In the genomic region with DNA sequence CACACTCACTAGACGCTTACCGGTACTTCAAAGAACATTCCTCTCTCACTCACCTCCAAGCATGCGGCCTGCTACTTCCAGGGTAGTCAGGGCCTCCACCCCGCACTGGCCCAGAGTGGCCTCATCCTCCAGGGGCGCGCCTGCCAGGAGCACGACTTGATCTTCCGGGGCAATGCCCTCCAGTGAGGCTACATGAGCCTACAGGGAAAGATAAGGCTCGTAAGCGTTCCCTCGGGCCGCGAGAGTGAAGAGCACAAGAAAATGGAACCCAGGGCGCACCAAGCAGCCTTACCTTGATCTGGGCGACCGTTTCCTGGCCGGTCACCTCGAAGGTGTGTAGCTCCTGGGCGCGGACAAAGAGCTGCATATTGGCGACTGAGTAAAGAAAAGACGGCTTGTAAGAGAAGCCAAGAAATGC, we compare ENCODE assay signal across 8 cellular contexts. TPM values are rescaled to one million over a fixed set of nuclear protein-coding genes. Genes with fewer than 3 reads are reported as not detected.
DNase-seq lines count a peak whose midpoint lies in the region; ATAC-seq and TF ChIP-seq lines count a peak whose summit lies in the region.

No MANE protein-coding gene starts in this region.

- TF ChIP-seq POLR2A in testis (IDR thresholded peaks at IDR 0.05), result no peak

- DNase-seq in AG04449 (ENCODE audit: low read depth, low spot score) (no peak), astrocyte of the cerebellum (ENCODE audit: low read depth) (no peak), left lung (no peak), testis (no peak), NCI-H510A (lab: John Stamatoyannopoulos, UW) (no peak)

- H3K36me3 ChIP-seq in HUES64 (ENCODE audit: insufficient read depth, low read length), result peaks cover 56% of the 10 kb centered on the region
- peaks cover 0 to 58% of the 10 kb centered on the region in 2 donors for H3K36me3 ChIP-seq in left lung
- no peaks in the 10 kb centered on the region for H3K36me3 ChIP-seq in testis (ENCODE audit: low read depth, missing control alignments)

- POLR2A ChIA-PET in AG04449 (lab: Yijun Ruan, JAX), result interaction anchor here (0.7 to 2.2 kb wide), 9 partner anchors 9 to 273 kb away, joined by 3 to 20 read pairs (median 3); partner anchors contain the start of gene SYVN1

- no peaks in the 10 kb centered on the region for H3K27me3 ChIP-seq in HUES64 (ENCODE audit: insufficient read depth, low read length)
- no peaks in the 10 kb centered on the region for H3K27me3 ChIP-seq in left lung
- H3K27me3 ChIP-seq in testis, result no peaks in the 10 kb centered on the region

- TF ChIP-seq CTCF in AG04449 (IDR thresholded peaks at IDR 0.05; ENCODE audit: insufficient read depth, low read length, missing control alignments) (no peak), astrocyte of the cerebellum (IDR thresholded peaks at IDR 0.05; ENCODE audit: low read depth, low read length, missing control alignments) (no peak), left lung (IDR thresholded peaks at IDR 0.05) (no peak), testis (IDR thresholded peaks at IDR 0.05) (no peak)

- H3K27ac ChIP-seq in HUES64 (ENCODE audit: low read depth, low read length), result peak overlapping the region; percentile 74
- peak overlapping the region; percentile 89 to 96 for H3K27ac ChIP-seq in left lung
- H3K27ac ChIP-seq in testis, result peak overlapping the region; percentile 80 to 88

- H3K9me3 ChIP-seq in HUES64 (ENCODE audit: insufficient read depth, low read depth, low read length) (no peaks in the 10 kb centered on the region), left lung (no peaks in the 10 kb centered on the region), testis (no peaks in the 10 kb centered on the region)

- 3% methylated on average over 22 of the region's 22 CpGs for WGBS in HUES64
- WGBS in testis, 2 donors, result 0 to 1% methylated on average over 13 to 22 of the region's 22 CpGs

- ATAC-seq in left lung (no peak), GM21717 (IDR thresholded peaks at IDR 0.05; ENCODE audit: unreplicated experiment) (no peak), HG03280 (IDR thresholded peaks at IDR 0.05; ENCODE audit: unreplicated experiment) (no peak)

- intact Hi-C loops in left lung (cut with DNase I) (no loop called here), testis (cut with DNase I; ENCODE audit: low total_unique reads) (no loop called here)

- H3K4me1 ChIP-seq in HUES64 (ENCODE audit: insufficient read depth, low read length), result peaks cover 7% of the 10 kb centered on the region
- H3K4me1 ChIP-seq in left lung, result peaks cover 11 to 63% of the 10 kb centered on the region in 2 donors
- H3K4me1 ChIP-seq in testis, result peaks cover 16% of the 10 kb centered on the region

- in situ Hi-C loops in astrocyte of the cerebellum (cut with HindIII; ENCODE audit: low sequenced_read_pairs), result no loop called here

- H3K4me3 ChIP-seq in AG04449 (ENCODE audit: low read depth, low read length), result peak overlapping the region; percentile 92
- peak overlapping the region; percentile 90 for H3K4me3 ChIP-seq in HUES64 (ENCODE audit: low read length)
- peak overlapping the region; percentile 99 for H3K4me3 ChIP-seq in astrocyte of the cerebellum (ENCODE audit: low read depth, low read length)
- H3K4me3 ChIP-seq in left lung, result peak overlapping the region; percentile 91 to 99
- peak overlapping the region; percentile 78 to 85 for H3K4me3 ChIP-seq in testis

- peak overlapping the region; percentile 96 for H3K9ac ChIP-seq in HUES64 (ENCODE audit: low read depth, low read length)

- CTCF ChIA-PET in AG04449 (lab: Yijun Ruan, JAX), result interaction anchor here (0.7 to 7.1 kb wide), 11 partner anchors 8 to 273 kb away, joined by 3 to 72 read pairs (median 4); partner anchors contain the start of genes ARL2, BATF2, SYVN1 and TM7SF2

RNA-seq across cellular contexts. Expression of gene FAU, which starts 0.5 kb away (rescaled TPM):
- 815 TPM for polyA plus RNA-seq in HUES64 (2013, experiment 1 of 2)
- 790 TPM for polyA plus RNA-seq in HUES64 (2013, experiment 2 of 2)
- 100 to 1,000 TPM; 621 to 685 TPM for total RNA-seq in left lung
- 100 to 1,000 TPM; 441 to 583 TPM for total RNA-seq in testis
- 761 TPM for polyA plus RNA-seq in testis (ENCODE audit: insufficient read depth, low read depth, low replicate concordance)

RNA-seq across cellular contexts. Expression of gene MRPL49, which starts 0.7 kb away (rescaled TPM):
- polyA plus RNA-seq in HUES64 (2013, experiment 1 of 2), result 53.0 TPM
- 44.4 TPM for polyA plus RNA-seq in HUES64 (2013, experiment 2 of 2)
- total RNA-seq in left lung (10 to 100 TPM; 46.8 to 47.2 TPM), testis (10 to 100 TPM; 82.8 to 87.7 TPM)
- polyA plus RNA-seq in testis (ENCODE audit: insufficient read depth, low read depth, low replicate concordance), result 53.9 TPM

RNA-seq across cellular contexts. Expression of gene ZNHIT2, which starts 4.0 kb away (rescaled TPM):
- polyA plus RNA-seq in HUES64 (2013, experiment 1 of 2), result 8.9 TPM
- 8.5 TPM for polyA plus RNA-seq in HUES64 (2013, experiment 2 of 2)
- total RNA-seq in left lung (10 to 100 TPM in 1 of 2 donors, 1 to 10 TPM in 1; 8.0 to 10.6 TPM), testis (100 to 1,000 TPM in 1 of 2 donors, 10 to 100 TPM in 1; 64.2 to 119 TPM)
- 47.3 TPM for polyA plus RNA-seq in testis (ENCODE audit: insufficient read depth, low read depth, low replicate concordance)

RNA-seq across cellular contexts. Expression of gene TM7SF2, which starts 9.8 kb away (rescaled TPM):
- 52.4 TPM for polyA plus RNA-seq in HUES64 (2013, experiment 1 of 2)
- polyA plus RNA-seq in HUES64 (2013, experiment 2 of 2), result 60.2 TPM
- total RNA-seq in left lung (10 to 100 TPM; 37.1 to 41.0 TPM), testis (10 to 100 TPM; 42.0 to 49.6 TPM)
- 36.4 TPM for polyA plus RNA-seq in testis (ENCODE audit: insufficient read depth, low read depth, low replicate concordance)

RNA-seq across cellular contexts. Expression of gene SYVN1, which starts 12.9 kb away (rescaled TPM):
- polyA plus RNA-seq in HUES64 (2013, experiment 1 of 2), result 17.1 TPM
- 20.0 TPM for polyA plus RNA-seq in HUES64 (2013, experiment 2 of 2)
- total RNA-seq in left lung (10 to 100 TPM; 63.5 to 74.5 TPM), testis (10 to 100 TPM; 67.4 to 87.2 TPM)
- polyA plus RNA-seq in testis (ENCODE audit: insufficient read depth, low read depth, low replicate concordance), result 62.0 TPM

Comparison
In these comparisons a context has a peak if more than half of its experiments do, and no peak if none do; other contexts are left out.
1. RNA of gene ZNHIT2, which starts 4.0 kb away (total RNA-seq): 64.2 to 119 TPM in testis; 8.0 to 10.6 TPM in left lung; every median in the first group is over 4 times any median in the second.
2. Peak in every context shown above with its lines, with median percentiles within 50 percentile points of each other: H3K4me3 ChIP-seq and H3K27ac ChIP-seq.